Comparison of ENCODE assay signal across 8 cellular contexts in genomic region chr12:15151141-15152091, GRCh38.
A peak's percentile ranks its signal among the peaks of the same experiment; 100 is the strongest.
DNase-seq lines count a peak whose midpoint lies in the region; ATAC-seq, FAIRE-seq and TF ChIP-seq lines count a peak whose summit lies in the region.

No MANE protein-coding gene starts in this region.

- intact Hi-C loops in A673 (cut with micrococcal nuclease; ENCODE audit: unreplicated experiment) = loop anchor here (1.0 to 10.0 kb wide), 4 partner anchors 70 to 371 kb away; partner anchors contain the start of genes ART4 and RERG
- intact Hi-C loops in adrenal gland (cut with DNase I) = loop anchor here in 1 of 2 donors (2.0 kb wide), 1 partner anchor 71 kb away; no protein-coding TSS in a partner anchor
- intact Hi-C loops in upper lobe of right lung (cut with DNase I) = no loop called here

- H3K9me3 ChIP-seq in A673 (ENCODE audit: low read depth, low read length, poor library complexity, severe bottlenecking) (no peaks in the 10 kb centered on the region), adrenal gland (replicated peaks in 1 of 3) (no peaks in the 10 kb centered on the region), keratinocyte (ENCODE audit: control insufficient read depth, low read depth, low read length) (no peaks in the 10 kb centered on the region), upper lobe of right lung (no peaks in the 10 kb centered on the region)

- POLR2A ChIA-PET in A673 (lab: Charles Lee; ENCODE audit: low non-redundant PET) = no interaction called here

- H3K4me1 ChIP-seq in A673 (ENCODE audit: insufficient read depth, low read length, poor library complexity, severe bottlenecking) = peaks cover 6% of the 10 kb centered on the region
- H3K4me1 ChIP-seq in adrenal gland (replicated peaks in 1 of 2) = peaks cover 18 to 41% of the 10 kb centered on the region in 2 donors
- H3K4me1 ChIP-seq in keratinocyte (ENCODE audit: control insufficient read depth, extremely low read depth, insufficient read depth, low read length) = peaks cover 5% of the 10 kb centered on the region
- H3K4me1 ChIP-seq in upper lobe of right lung = peaks cover 21% of the 10 kb centered on the region

- H3K27ac ChIP-seq in A673 (ENCODE audit: low read depth, low read length, poor library complexity, severe bottlenecking) (no peak overlapping the region), adrenal gland (peak overlapping the region in 2 of 5 donors; percentile 52 to 60), keratinocyte (ENCODE audit: control insufficient read depth, insufficient read depth, low read length) (no peak overlapping the region), upper lobe of right lung (peak overlapping the region; percentile 27)

- 56 to 61% (median 60%) methylated on average over 5 of the region's 5 CpGs for WGBS in adrenal gland, 4 donors

- H3K9ac ChIP-seq in keratinocyte (ENCODE audit: control insufficient read depth, extremely low read depth, insufficient read depth, low read length) = no peak overlapping the region

- no peaks in the 10 kb centered on the region for H4K20me1 ChIP-seq in keratinocyte (ENCODE audit: control insufficient read depth, extremely low read depth, insufficient read depth, low read length)

- no peaks in the 10 kb centered on the region for H3K9me1 ChIP-seq in keratinocyte (ENCODE audit: control insufficient read depth, extremely low read depth, insufficient read depth, low read length)

- no peak for FAIRE-seq in keratinocyte (lab: Jason Lieb, UNC)

- BruUV-seq in A673 (replicated peaks; lab: Mats Ljungman, UMichigan) = no TSS peak

- no peak for TF ChIP-seq POLR2A in adrenal gland (IDR thresholded peaks at IDR 0.05)

- no peaks in the 10 kb centered on the region for H3K79me2 ChIP-seq in keratinocyte (ENCODE audit: control insufficient read depth, insufficient read depth, low read length)

- DNase-seq in A673 (ENCODE audit: low spot score) (peak; percentile 44), HFF-Myc (ENCODE audit: extremely low read depth, low read depth) (no peak), adrenal gland (peak in 1 of 7 donors; percentile 32), keratinocyte (ENCODE audit: low read depth, low spot score) (no peak), upper lobe of right lung (no peak)

- dilution Hi-C loops in keratinocyte (cut with MboI; ENCODE audit: extremely low pct_ligation_motif_present, low sequenced_read_pairs) = no loop called here

- peak; percentile 64 for TF ChIP-seq CTCF in A673 (conservative IDR thresholded peaks at IDR 0.05; ENCODE audit: low read depth, low read length)
- TF ChIP-seq CTCF in HFF-Myc (IDR thresholded peaks at IDR 0.05; ENCODE audit: low read depth, low read length, missing control alignments) = peak; percentile 20
- TF ChIP-seq CTCF in adrenal gland (IDR thresholded peaks at IDR 0.05) = peak; percentile 41 to 73 (median 61)
- peak in 2 of 3 experiments; percentile 22 to 38 for TF ChIP-seq CTCF in keratinocyte (optimal IDR thresholded peaks at IDR 0.05 in 1 of 3, IDR thresholded peaks at IDR 0.05 in 1 of 3, conservative IDR thresholded peaks at IDR 0.05 in 1 of 3; ENCODE audit: extremely low read depth in 1 of 3, insufficient read depth in 2 of 3, low read length in 3 of 3)
- TF ChIP-seq CTCF in upper lobe of right lung (IDR thresholded peaks at IDR 0.05) = peak; percentile 55

- H3K36me3 ChIP-seq in A673 (ENCODE audit: insufficient read depth, low read length, poor library complexity, severe bottlenecking) (no peaks in the 10 kb centered on the region), adrenal gland (replicated peaks in 1 of 2) (no peaks in the 10 kb centered on the region), keratinocyte (ENCODE audit: control insufficient read depth in 2 of 2, extremely low read depth in 1 of 2, insufficient read depth in 2 of 2, low read length in 2 of 2) (no peaks in the 10 kb centered on the region), upper lobe of right lung (no peaks in the 10 kb centered on the region)

- H3K27me3 ChIP-seq in A673 (replicated peaks; ENCODE audit: insufficient read depth, low read depth, low read length, poor library complexity) = no peaks in the 10 kb centered on the region
- H3K27me3 ChIP-seq in adrenal gland = no peaks in the 10 kb centered on the region
- H3K27me3 ChIP-seq in keratinocyte (ENCODE audit: control insufficient read depth, extremely low read depth, insufficient read depth, low read length) = no peaks in the 10 kb centered on the region
- H3K27me3 ChIP-seq in upper lobe of right lung = no peaks in the 10 kb centered on the region

- H2AFZ ChIP-seq in keratinocyte (ENCODE audit: control insufficient read depth, low read length) = no peak overlapping the region

- CTCF ChIA-PET in A673 (lab: Charles Lee) = interaction anchor here (1.2 kb wide), 1 partner anchor 70 kb away, joined by 6 read pairs; the partner anchor contains the start of gene RERG

- no peak overlapping the region for H3K4me2 ChIP-seq in keratinocyte (ENCODE audit: control insufficient read depth, extremely low read depth, insufficient read depth, low read depth, low read length)

- ATAC-seq in upper lobe of right lung (peak; percentile 56), HG03521 (IDR thresholded peaks at IDR 0.05; ENCODE audit: unreplicated experiment) (no peak), HG03460 (IDR thresholded peaks at IDR 0.05; ENCODE audit: unreplicated experiment) (no peak), HG03354 (IDR thresholded peaks at IDR 0.05; ENCODE audit: poor library complexity, severe bottlenecking, unreplicated experiment) (no peak)

- no peak overlapping the region for H3K4me3 ChIP-seq in A673 (ENCODE audit: low read depth, low read length, poor library complexity, severe bottlenecking)
- no peak overlapping the region for H3K4me3 ChIP-seq in HFF-Myc (replicated peaks; ENCODE audit: low read depth, low read length)
- H3K4me3 ChIP-seq in adrenal gland = peak overlapping the region in 1 of 4 donors; percentile 12
- no peak overlapping the region for H3K4me3 ChIP-seq in keratinocyte (ENCODE audit: control insufficient read depth in 2 of 3, extremely low read depth in 1 of 3, insufficient read depth in 2 of 3, low read depth in 1 of 3, low read length in 3 of 3)
- no peak overlapping the region for H3K4me3 ChIP-seq in upper lobe of right lung
